Comparison of ENCODE assay signal across 6 cellular contexts in genomic region chrX:149773768-149774167, GRCh38. TPM values are rescaled to one million over a fixed set of nuclear protein-coding genes. Genes with fewer than 3 reads are reported as not detected.
DNase-seq lines count a peak whose midpoint lies in the region; ATAC-seq, FAIRE-seq and TF ChIP-seq lines count a peak whose summit lies in the region.
"Not testable (repeated sequence)": the region's sequence is repeated elsewhere in the genome, so short reads cannot be mapped to it uniquely, and the experiment has no call there.
"Had no signal": no experiment of that assay in that cellular context is flagged by ENCODE, and none has a peak within 500 bp of the region (broad histone marks: within the 10 kb centered on the region; RNA-seq: fewer than 3 reads in every experiment).

A gene with protein sequence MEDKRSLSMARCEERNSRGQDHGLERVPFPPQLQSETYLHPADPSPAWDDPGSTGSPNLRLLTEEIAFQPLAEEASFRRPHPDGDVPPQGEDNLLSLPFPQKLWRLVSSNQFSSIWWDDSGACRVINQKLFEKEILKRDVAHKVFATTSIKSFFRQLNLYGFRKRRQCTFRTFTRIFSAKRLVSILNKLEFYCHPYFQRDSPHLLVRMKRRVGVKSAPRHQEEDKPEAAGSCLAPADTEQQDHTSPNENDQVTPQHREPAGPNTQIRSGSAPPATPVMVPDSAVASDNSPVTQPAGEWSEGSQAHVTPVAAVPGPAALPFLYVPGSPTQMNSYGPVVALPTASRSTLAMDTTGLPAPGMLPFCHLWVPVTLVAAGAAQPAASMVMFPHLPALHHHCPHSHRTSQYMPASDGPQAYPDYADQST (plus strand): TSS chrX:149774068. CDS start chrX:149774682, 614 bp downstream.

- H3K79me2 ChIP-seq in H1 (ENCODE audit: control insufficient read depth in 1 of 2, insufficient read depth in 2 of 2, low read length in 2 of 2), result not testable (repeated sequence)

- H4K91ac ChIP-seq in H1 (replicated peaks; ENCODE audit: insufficient read length, low read length), result not testable (repeated sequence)

- H3K4me1 ChIP-seq in A549; ascending aorta; H1 (replicated peaks in 1 of 4; ENCODE audit: control insufficient read depth in 3 of 4, insufficient read depth in 4 of 4, low read length in 3 of 4): not testable (repeated sequence)

- DNase-seq in A549 (ENCODE audit: low read depth in 1 of 2, low spot score in 1 of 2); GM12891 (ENCODE audit: insufficient read length, low spot score); ascending aorta (ENCODE audit: low spot score in 2 of 2); H1 (ENCODE audit: low read depth in 1 of 2, low spot score in 2 of 2): not testable (repeated sequence)

- not testable (repeated sequence) for H3K23ac ChIP-seq in H1 (ENCODE audit: insufficient read length)

- not testable (repeated sequence) for H3K56ac ChIP-seq in H1 (replicated peaks; ENCODE audit: insufficient read length, low read depth, low read length)

- not testable (repeated sequence) for H3K4me2 ChIP-seq in A549; H1 (ENCODE audit: insufficient read depth in 1 of 2, low read depth in 2 of 2, low read length in 2 of 2)

- H3K23me2 ChIP-seq in H1 (ENCODE audit: low read depth, low read length), result not testable (repeated sequence)

- not testable (repeated sequence) for H2AFZ ChIP-seq in H1 (ENCODE audit: low read length)

- H2BK12ac ChIP-seq in H1 (ENCODE audit: low read depth, low read length), result not testable (repeated sequence)

- not testable (repeated sequence) for H3K27ac ChIP-seq in A549; ascending aorta; H1 (ENCODE audit: low read depth, low read length)

- not testable (repeated sequence) for H3K18ac ChIP-seq in H1 (ENCODE audit: extremely low read depth, low read length)

- H2BK20ac ChIP-seq in H1 (ENCODE audit: low read length), result not testable (repeated sequence)

- H3K79me1 ChIP-seq in H1 (ENCODE audit: low read depth, low read length), result not testable (repeated sequence)

- H3K9me3 ChIP-seq in A549; ascending aorta; H1 (ENCODE audit: insufficient read depth in 2 of 2, low read depth in 1 of 2, low read length in 1 of 2): not testable (repeated sequence)

- CTCF ChIA-PET in A549 (lab: Yijun Ruan, JAX); H1 (lab: Charles Lee; ENCODE audit: partially characterized antibody): not testable (repeated sequence)

- H4K20me1 ChIP-seq in H1 (replicated peaks in 1 of 2; ENCODE audit: control insufficient read depth in 1 of 2, insufficient read depth in 2 of 2, low read length in 2 of 2), result not testable (repeated sequence)

- H2BK5ac ChIP-seq in H1 (ENCODE audit: low read depth, low read length), result not testable (repeated sequence)

- peak; percentile 49 for FAIRE-seq in A549 (lab: Jason Lieb, UNC)
- peak; percentile 91 for FAIRE-seq in GM12891 (lab: Jason Lieb, UNC)
- peak; percentile 55 for FAIRE-seq in H1 (lab: Jason Lieb, UNC)

- not testable (repeated sequence) for H3K27me3 ChIP-seq in ascending aorta; H1 (replicated peaks in 1 of 4; ENCODE audit: control insufficient read depth in 3 of 4, extremely low read depth in 1 of 4, insufficient read depth in 3 of 4, low read length in 3 of 4)

- H3K4me3 ChIP-seq in A549; ascending aorta; H1 (ENCODE audit: extremely low read depth in 1 of 4, insufficient read depth in 2 of 4, low read depth in 3 of 4, low read length in 4 of 4): not testable (repeated sequence)

- ATAC-seq in A549, result not testable (repeated sequence)

- not testable (repeated sequence) for TF ChIP-seq EP300 in A549 (IDR thresholded peaks at IDR 0.05); H1 (IDR thresholded peaks at IDR 0.05; ENCODE audit: borderline replicate concordance in 1 of 2, low read depth in 2 of 2, low read length in 2 of 2)

- intact Hi-C loops in ascending aorta (cut with DNase I), result not testable (repeated sequence)

- not testable (repeated sequence) for TF ChIP-seq RAD21 in A549 (conservative IDR thresholded peaks at IDR 0.05 in 1 of 2, IDR thresholded peaks at IDR 0.05 in 1 of 2); H1 (IDR thresholded peaks at IDR 0.05 in 1 of 2, conservative IDR thresholded peaks at IDR 0.05 in 1 of 2; ENCODE audit: low read depth in 2 of 2, low read length in 2 of 2)

- TF ChIP-seq CTCF in A549 (IDR thresholded peaks at IDR 0.05); ascending aorta (IDR thresholded peaks at IDR 0.05); H1 (IDR thresholded peaks at IDR 0.05; ENCODE audit: control extremely low read depth in 1 of 3, insufficient read depth in 1 of 3, low read depth in 1 of 3, low read length in 3 of 3): not testable (repeated sequence)

- not testable (repeated sequence) for H4K5ac ChIP-seq in H1 (ENCODE audit: insufficient read length, low read depth, low read length)

- H3K4ac ChIP-seq in H1 (replicated peaks; ENCODE audit: insufficient read length, low read depth, low read length), result not testable (repeated sequence)

- H3K14ac ChIP-seq in H1 (ENCODE audit: insufficient read length), result not testable (repeated sequence)

- TF ChIP-seq POLR2A in A549 (IDR thresholded peaks at IDR 0.05; ENCODE audit: low read length); GM12891 (IDR thresholded peaks at IDR 0.05; ENCODE audit: low read depth, low read length); H1 (IDR thresholded peaks at IDR 0.05; ENCODE audit: control extremely low read depth in 1 of 2, low read depth in 2 of 2, low read length in 2 of 2): not testable (repeated sequence)

- POLR2A ChIA-PET in A549 (lab: Yijun Ruan, JAX); H1 (lab: Charles Lee; ENCODE audit: partially characterized antibody): not testable (repeated sequence)

- not testable (repeated sequence) for H2AK5ac ChIP-seq in H1 (ENCODE audit: low read depth, low read length)

- not testable (repeated sequence) for H2BK15ac ChIP-seq in H1 (ENCODE audit: low read length)

- not testable (repeated sequence) for H4K8ac ChIP-seq in H1 (ENCODE audit: extremely low read depth, insufficient read depth, low read length)

- not testable (repeated sequence) for H3K9ac ChIP-seq in H1 (replicated peaks in 1 of 4; ENCODE audit: extremely low read depth in 1 of 4, low read depth in 3 of 4, low read length in 3 of 4)

- no CpG with 5 or more reads among the region's 17 CpGs for WGBS in A549 (ENCODE audit: missing lambda C conversion rate)
- no CpG with 5 or more reads among the region's 17 CpGs for WGBS in H1 (ENCODE audit: extremely low coverage in 1 of 2, insufficient coverage in 1 of 2, insufficient read length in 1 of 2, insufficient replicate concordance in 2 of 2, low coverage in 1 of 2, low lambda C conversion rate in 2 of 2, missing lambda C conversion rate in 1 of 2), 2 experiments

- not testable (repeated sequence) for H2BK120ac ChIP-seq in H1 (replicated peaks; ENCODE audit: low read depth, low read length)

- not testable (repeated sequence) for H3K36me3 ChIP-seq in ascending aorta; H1 (ENCODE audit: control insufficient read depth in 2 of 4, insufficient read depth in 4 of 4, low read length in 3 of 4)

RNA-seq across cellular contexts. Expression of the gene that starts here (rescaled TPM):
- 0.44 and 0.49 TPM in 2 replicates for polyA plus RNA-seq in A549 (2011; rRNA removed)
- 0.08 and 0.19 TPM in 2 replicates for polyA plus RNA-seq in A549 (2012; cell fraction: cytosol; rRNA removed)
- polyA plus RNA-seq in A549 (2012; cell fraction: nucleus; rRNA removed), result 0.81 and 0.98 TPM in 2 replicates
- polyA plus RNA-seq in A549 (2017; fragmentation: RNase III; extraction: RNeasy Plus Mini Kit Qiagen cat#74134 plus additional on column Dnase treatment), result 0.18 to 0.45 TPM (median 0.26 TPM) in 3 replicates
- polyA minus RNA-seq in A549 (2011; rRNA and poly(A)+ RNA removed), result 1.0 and 1.2 TPM in 2 replicates
- polyA plus RNA-seq in GM12891 (2012; ENCODE audit: low read depth, missing spikeins), result 0.14 TPM
- 21.7 TPM for total RNA-seq in ascending aorta
- 0.63 TPM in 2 replicates for total RNA-seq in H1 (2021; fragmentation: NEBNext Ultra II Directional; extraction: Animal tissue kit (Norgen Biotek cat#: 25700))
- 0.42 and 0.60 TPM in 2 replicates for polyA plus RNA-seq in H1 (2011; rRNA removed)
- polyA plus RNA-seq in H1 (2011; cell fraction: cytosol; rRNA removed), result 0.31 TPM
- polyA plus RNA-seq in H1 (2011; cell fraction: nucleus; rRNA removed), result 1.9 TPM
- 0.18 to 0.64 TPM (median 0.33 TPM) in 4 replicates for polyA plus RNA-seq in H1 (2012, experiment 1 of 2)
- polyA plus RNA-seq in H1 (2012, experiment 2 of 2), result 0.10 TPM
- polyA plus RNA-seq in H1 (2013, experiment 1 of 2), result 0.16 TPM
- polyA plus RNA-seq in H1 (2013, experiment 2 of 2), result 0.18 TPM
- polyA minus RNA-seq in H1 (2011; rRNA and poly(A)+ RNA removed), result 0.61 and 0.79 TPM in 2 replicates
- polyA minus RNA-seq in H1 (2011; cell fraction: cytosol; rRNA and poly(A)+ RNA removed), result not detected
- polyA minus RNA-seq in H1 (2011; cell fraction: nucleus; rRNA and poly(A)+ RNA removed), result 1.9 TPM
- polyA plus RNA-seq: CD14-positive monocyte; CD4-positive, alpha-beta memory T cell had no signal

Comparison
In these comparisons a context has a peak if more than half of its experiments do, and no peak if none do; other contexts are left out.
1. RNA of the gene that starts here (total RNA-seq): 21.7 TPM in ascending aorta (single experiment); 0.63 TPM in H1; every median in the first group is over 10 times any median in the second.